In genomic region chr14:102040153-102040552, GRCh38 we compare ENCODE assay signal across 22 cellular contexts.
"Had no signal": no experiment of that assay in that cellular context is flagged by ENCODE, and none has a peak within 500 bp of the region (broad histone marks: within the 10 kb centered on the region; RNA-seq: fewer than 3 reads in every experiment).

No MANE protein-coding gene starts in this region.

- H3K27ac Mint-ChIP-seq: mesothelial cell of epicardium; natural killer cell treated with Interleukin-12 subunit alpha and Interleukin-12 subunit beta and Interleukin-15 and Interleukin-18, amount 100 ng/mL, for 72 hours; stimulated activated effector memory CD8-positive, alpha-beta T cell treated with anti-CD3 and anti-CD28 coated beads, Interleukin-12 subunit alpha, Interleukin-12 subunit beta, amount 100 ng/mL, for 72 hours; stimulated activated naive CD8-positive, alpha-beta T cell treated with anti-CD3 and anti-CD28 coated beads, Interleukin-15, Interleukin-2, amounts not matched to agents 100 ng/mL and 50 ng/mL, for 24 hours; type B pancreatic cell had no signal

- H3K27ac ChIP-seq: left lung, lower lobe of right lung, pancreas, prostate gland, skin epidermis, tibial nerve, uterus had no signal

- H3K27me3 ChIP-seq: left lung, pancreas, tibial nerve, uterus had no signal

- H3K4me3 ChIP-seq: left lung, lower lobe of right lung, mucosa of descending colon, pancreas, prostate gland, skin epidermis, tibial nerve, uterus had no signal

- H3K9me3 Mint-ChIP-seq: mesothelial cell of epicardium; naive thymus-derived CD4-positive, alpha-beta T cell; natural killer cell treated with Interleukin-12 subunit alpha and Interleukin-12 subunit beta and Interleukin-15 and Interleukin-18, amount 100 ng/mL, for 72 hours; stimulated activated effector memory CD8-positive, alpha-beta T cell treated with anti-CD3 and anti-CD28 coated beads, Interleukin-12 subunit alpha, Interleukin-12 subunit beta, amount 100 ng/mL, for 72 hours; stimulated activated naive CD8-positive, alpha-beta T cell treated with anti-CD3 and anti-CD28 coated beads, Interleukin-15, Interleukin-2, amounts not matched to agents 100 ng/mL and 50 ng/mL, for 24 hours; type B pancreatic cell had no signal

- H3K4me3 Mint-ChIP-seq: mesothelial cell of epicardium; naive thymus-derived CD4-positive, alpha-beta T cell; natural killer cell treated with Interleukin-12 subunit alpha and Interleukin-12 subunit beta and Interleukin-15 and Interleukin-18, amount 100 ng/mL, for 72 hours; stimulated activated effector memory CD8-positive, alpha-beta T cell treated with anti-CD3 and anti-CD28 coated beads, Interleukin-12 subunit alpha, Interleukin-12 subunit beta, amount 100 ng/mL, for 72 hours; stimulated activated naive CD8-positive, alpha-beta T cell treated with anti-CD3 and anti-CD28 coated beads, Interleukin-15, Interleukin-2, amounts not matched to agents 100 ng/mL and 50 ng/mL, for 24 hours; type B pancreatic cell had no signal

- H3K9me3 ChIP-seq: left lung, lower lobe of right lung, mucosa of descending colon, pancreas, prostate gland, tibial nerve, uterus had no signal

- H3K36me3 Mint-ChIP-seq: natural killer cell treated with Interleukin-12 subunit alpha and Interleukin-12 subunit beta and Interleukin-15 and Interleukin-18, amount 100 ng/mL, for 72 hours had no signal

- H3K4me1 Mint-ChIP-seq: mesothelial cell of epicardium; naive thymus-derived CD4-positive, alpha-beta T cell; stimulated activated effector memory CD8-positive, alpha-beta T cell treated with anti-CD3 and anti-CD28 coated beads, Interleukin-12 subunit alpha, Interleukin-12 subunit beta, amount 100 ng/mL, for 72 hours had no signal

- H3K27me3 Mint-ChIP-seq: naive thymus-derived CD4-positive, alpha-beta T cell; natural killer cell treated with Interleukin-12 subunit alpha and Interleukin-12 subunit beta and Interleukin-15 and Interleukin-18, amount 100 ng/mL, for 72 hours; stimulated activated naive CD8-positive, alpha-beta T cell treated with anti-CD3 and anti-CD28 coated beads, Interleukin-15, Interleukin-2, amounts not matched to agents 100 ng/mL and 50 ng/mL, for 24 hours; type B pancreatic cell had no signal

- H3K4me1 ChIP-seq: left lung, lower lobe of right lung, pancreas, prostate gland, tibial nerve, uterus had no signal

- DNase-seq: hippocampal formation; left colon; left lung; lower lobe of right lung; mammary epithelial cell; mesenchymal stem cell; mucosa of descending colon; naive thymus-derived CD4-positive, alpha-beta T cell; pancreas; retina; stimulated activated CD4-positive, alpha-beta T cell treated with anti-CD3 and anti-CD28 coated beads, Interleukin-12 subunit alpha, Interleukin-12 subunit beta, amount 100 ng/mL, for 4 hours; stimulated activated CD4-positive, alpha-beta T cell treated with anti-CD3 and anti-CD28 coated beads, Interleukin-4, amount 100 ng/mL, for 24 hours; stimulated activated naive CD4-positive, alpha-beta T cell; uterus had no signal
